ENCODE assay signal across 25 cellular contexts in the genomic region with DNA sequence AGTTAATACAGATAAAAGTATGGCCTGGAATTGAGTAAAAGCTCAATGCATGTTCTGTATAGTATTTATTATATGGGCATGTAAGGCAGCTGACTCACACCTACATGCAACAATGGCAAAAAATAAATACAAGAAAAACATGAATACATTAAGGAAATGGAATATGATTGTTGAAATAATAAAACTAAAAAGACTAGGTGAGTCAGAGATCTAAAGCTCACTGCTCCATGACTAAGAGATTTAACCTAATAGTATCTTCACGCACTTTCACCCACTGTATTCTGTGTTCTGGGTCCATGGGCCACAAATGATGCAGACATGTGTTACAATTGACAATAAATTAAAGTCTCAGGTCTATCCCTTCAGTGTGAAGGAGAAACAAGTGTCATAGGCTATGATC.
"Had no signal": no experiment of that assay in that cellular context is flagged by ENCODE, and none has a peak within 500 bp of the region (broad histone marks: within the 10 kb centered on the region; RNA-seq: fewer than 3 reads in every experiment).

No MANE protein-coding gene starts in this region.

- H3K36me3 Mint-ChIP-seq: immature natural killer cell; memory B cell; naive thymus-derived CD4-positive, alpha-beta T cell had no signal

- H3K4me1 ChIP-seq: colonic mucosa, foreskin keratinocyte, gastroesophageal sphincter, heart left ventricle, left lung, lower lobe of right lung had no signal

- H3K27me3 Mint-ChIP-seq: dendritic cell treated with granulocyte-macrophage colony-stimulating factor and Interleukin-4, amounts not matched to agents 40 ng/mL and 50 ng/mL, for 4 days; effector memory CD8-positive, alpha-beta T cell; memory B cell had no signal

- H3K9me3 Mint-ChIP-seq: dendritic cell treated with granulocyte-macrophage colony-stimulating factor and Interleukin-4, amounts not matched to agents 40 ng/mL and 50 ng/mL, for 4 days; effector memory CD8-positive, alpha-beta T cell; memory B cell had no signal

- H3K4me3 Mint-ChIP-seq: dendritic cell treated with granulocyte-macrophage colony-stimulating factor and Interleukin-4, amounts not matched to agents 40 ng/mL and 50 ng/mL, for 4 days; effector memory CD8-positive, alpha-beta T cell; endodermal cell; immature natural killer cell; memory B cell; naive thymus-derived CD4-positive, alpha-beta T cell had no signal

- H3K9me3 ChIP-seq: colonic mucosa, gastroesophageal sphincter, heart left ventricle, left lung, lower lobe of right lung had no signal

- H3K4me3 ChIP-seq: colonic mucosa, gastroesophageal sphincter, heart left ventricle, hepatocyte, left lung, lower lobe of right lung had no signal

- DNase-seq: colonic mucosa; cortex of kidney; effector CD8-positive, alpha-beta T cell; effector memory CD8-positive, alpha-beta T cell; endodermal cell; foreskin keratinocyte; heart left ventricle; hypothalamus; immature natural killer cell; islet precursor cell; kidney; kidney glomerular epithelial cell; left cardiac atrium; left lung; left ventricle myocardium superior; lower lobe of right lung; mesendoderm; midbrain; naive thymus-derived CD4-positive, alpha-beta T cell had no signal

- H3K27ac ChIP-seq: colonic mucosa, foreskin keratinocyte, gastroesophageal sphincter, heart left ventricle, hepatocyte, left lung, lower lobe of right lung had no signal

- ATAC-seq: effector memory CD8-positive, alpha-beta T cell; foreskin keratinocyte; gastroesophageal sphincter; heart left ventricle; left cardiac atrium; left lung; left ventricle myocardium superior; lower lobe of right lung; naive thymus-derived CD4-positive, alpha-beta T cell had no signal

- H3K27ac Mint-ChIP-seq: dendritic cell treated with granulocyte-macrophage colony-stimulating factor and Interleukin-4, amounts not matched to agents 40 ng/mL and 50 ng/mL, for 4 days; effector memory CD8-positive, alpha-beta T cell; endodermal cell; immature natural killer cell; memory B cell; naive thymus-derived CD4-positive, alpha-beta T cell had no signal

- H3K36me3 ChIP-seq: colonic mucosa, gastroesophageal sphincter, heart left ventricle, left lung, lower lobe of right lung had no signal

- FAIRE-seq: endometrium, frontal cortex, kidney had no signal

- H3K4me1 Mint-ChIP-seq: endodermal cell; immature natural killer cell; memory B cell; naive thymus-derived CD4-positive, alpha-beta T cell had no signal

- H3K27me3 ChIP-seq: colonic mucosa, foreskin keratinocyte, gastroesophageal sphincter, heart left ventricle, hepatocyte, left lung had no signal
